ENCODE assay signal across 8 cellular contexts in genomic region chr3:81760215-81760614, GRCh38. TPM values are rescaled to one million over a fixed set of nuclear protein-coding genes. Genes with fewer than 3 reads are reported as not detected.
DNase-seq lines count a peak whose midpoint lies in the region; ATAC-seq and TF ChIP-seq lines count a peak whose summit lies in the region.

No MANE protein-coding gene starts in this region.

- H3K36me3 ChIP-seq in heart left ventricle = peaks cover 0 to 24% (median 0%) of the 10 kb centered on the region in 9 donors
- H3K36me3 ChIP-seq in lower lobe of right lung = no peaks in the 10 kb centered on the region
- no peaks in the 10 kb centered on the region for H3K36me3 ChIP-seq in uterus

- H3K4me1 ChIP-seq in heart left ventricle (peaks cover 0 to 72% (median 42%) of the 10 kb centered on the region in 12 donors), lower lobe of right lung (peaks cover 30% of the 10 kb centered on the region), uterus (peaks cover 0 to 8% of the 10 kb centered on the region in 2 donors)

- intact Hi-C loops in heart left ventricle (cut with DNase I) = loop anchor here in 5 of 10 donors (2.0 to 10.0 kb wide), 6 partner anchors 29 to 372 kb away; no protein-coding TSS in a partner anchor
- intact Hi-C loops in left ventricle myocardium superior (cut with micrococcal nuclease) = no loop called here
- intact Hi-C loops in lower lobe of right lung (cut with DNase I) = no loop called here
- intact Hi-C loops in uterus (cut with DNase I; ENCODE audit: low total_unique reads) = no loop called here

- in situ Hi-C loops in astrocyte of the spinal cord (cut with HindIII; ENCODE audit: low sequenced_read_pairs) = no loop called here

- H3K27ac ChIP-seq in heart left ventricle (peak overlapping the region; percentile 91 to 100 (median 98)), lower lobe of right lung (peak overlapping the region; percentile 98), uterus (peak overlapping the region; percentile 98 to 99)

- TF ChIP-seq CTCF in heart left ventricle (IDR thresholded peaks at IDR 0.05) (no peak), astrocyte of the spinal cord (IDR thresholded peaks at IDR 0.05; ENCODE audit: low read depth, low read length) (no peak), lower lobe of right lung (IDR thresholded peaks at IDR 0.05) (no peak), uterus (IDR thresholded peaks at IDR 0.05) (no peak)

- no peak for ATAC-seq in heart left ventricle
- ATAC-seq in left ventricle myocardium superior = no peak
- ATAC-seq in lower lobe of right lung = no peak
- no peak for ATAC-seq in GM21390 (IDR thresholded peaks at IDR 0.05; ENCODE audit: unreplicated experiment)

- DNase-seq in heart left ventricle (no peak), left ventricle myocardium superior (no peak), astrocyte of the spinal cord (ENCODE audit: low read depth, low spot score) (no peak), lower lobe of right lung (no peak), uterus (no peak), NCI-H2227 treated with DMSO at 0.1 percent for 48 hours (lab: John Stamatoyannopoulos, UW) (no peak)
- no peak for DNase-seq in stimulated activated naive CD4-positive, alpha-beta T cell (lab: John Stamatoyannopoulos, UW)

- 11 to 32% (median 16%) methylated on average over 3 of the region's 3 CpGs for WGBS in heart left ventricle, 4 donors

- H3K9me3 ChIP-seq in heart left ventricle = peaks cover 0 to 1% (median 0%) of the 10 kb centered on the region in 12 donors
- no peaks in the 10 kb centered on the region for H3K9me3 ChIP-seq in lower lobe of right lung
- no peaks in the 10 kb centered on the region for H3K9me3 ChIP-seq in uterus

- H3K27me3 ChIP-seq in heart left ventricle (no peaks in the 10 kb centered on the region), lower lobe of right lung (ENCODE audit: low read depth) (no peaks in the 10 kb centered on the region), uterus (no peaks in the 10 kb centered on the region)

- H3K4me3 ChIP-seq in heart left ventricle (peak overlapping the region; percentile 48 to 79 (median 68)), astrocyte of the spinal cord (ENCODE audit: low read depth, low read length) (peak overlapping the region; percentile 54), lower lobe of right lung (peak overlapping the region; percentile 65), uterus (peak overlapping the region; percentile 81 to 90)

- TF ChIP-seq POLR2A in heart left ventricle (IDR thresholded peaks at IDR 0.05) = no peak
- no peak for TF ChIP-seq POLR2A in uterus (IDR thresholded peaks at IDR 0.05)

RNA-seq across cellular contexts. Expression of gene GBE1, which starts 1.2 kb away (rescaled TPM):
- total RNA-seq in heart left ventricle = 100 to 1,000 TPM in 4 of 9 donors, 10 to 100 TPM in 5; 54.5 to 197 (median 95.9) TPM
- 100 to 1,000 TPM in 1 of 2 donors, 10 to 100 TPM in 1; 32.3 to 204 TPM for polyA plus RNA-seq in heart left ventricle
- 72.4 TPM for total RNA-seq in left ventricle myocardium superior
- total RNA-seq in lower lobe of right lung = 23.0 TPM
- total RNA-seq in uterus = 10 to 100 TPM in 3 of 4 donors, 1 to 10 TPM in 1; 9.2 to 33.8 (median 24.9) TPM
